In the genomic region with DNA sequence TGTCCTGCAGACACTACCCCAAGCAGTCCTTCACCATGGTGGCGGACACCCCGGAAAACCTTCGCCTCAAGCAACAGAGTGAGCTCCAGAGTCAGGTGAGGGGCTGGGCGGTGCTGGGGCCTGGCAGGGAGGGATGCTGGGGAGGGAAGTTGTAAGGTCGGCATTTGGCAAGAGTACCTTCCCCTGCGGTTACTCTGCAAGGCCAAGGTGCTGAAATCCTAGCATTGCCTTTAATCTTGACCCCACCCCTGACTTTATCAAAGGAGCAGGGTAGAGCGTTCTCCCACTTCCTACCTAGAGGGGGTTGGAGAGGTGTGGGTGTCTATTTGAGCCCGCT, we compare ENCODE assay signal across 1 cellular context.
TF ChIP-seq lines count a peak whose summit lies in the region.

No MANE protein-coding gene starts in this region.

TF ChIP-seq in GM12891, 5 proteins besides CTCF, POLR2A, EP300 and RAD21:
- TF ChIP-seq SPI1 (IDR thresholded peaks at IDR 0.05; ENCODE audit: low read depth, low read length) (no peak), TAF1 (IDR thresholded peaks at IDR 0.05; ENCODE audit: low read depth, low read length) (no peak), POU2F2 (IDR thresholded peaks at IDR 0.05; ENCODE audit: low read depth, low read length) (no peak), POLR2AphosphoS5 (IDR thresholded peaks at IDR 0.05; ENCODE audit: low read depth, low read length) (no peak), PAX5 (IDR thresholded peaks at IDR 0.05; ENCODE audit: insufficient read depth, low read length, severe bottlenecking) (no peak)
